ENCODE assay signal across 8 cellular contexts in the genomic region with DNA sequence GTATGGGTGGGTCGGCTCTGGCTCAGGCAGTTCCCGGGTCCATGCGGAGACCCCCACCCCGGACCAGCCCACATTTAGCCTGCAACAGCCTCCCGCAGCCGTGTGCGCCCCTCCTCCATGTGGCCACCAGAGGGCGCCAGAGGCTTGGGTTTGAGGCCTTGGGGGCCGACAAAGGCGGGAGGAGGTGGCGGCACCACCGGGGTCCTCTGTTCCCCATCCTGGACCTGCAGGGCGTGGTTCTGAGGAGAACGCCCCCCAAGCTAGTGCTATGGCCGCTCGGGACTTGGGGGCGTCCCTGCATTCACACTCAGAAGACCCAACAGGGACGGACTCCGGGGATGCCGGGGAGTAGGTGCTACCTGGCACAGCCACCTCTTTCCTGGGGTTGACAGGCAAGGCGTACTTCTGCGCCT. TPM values are rescaled to one million over a fixed set of nuclear protein-coding genes. Genes with fewer than 3 reads are reported as not detected.
DNase-seq lines count a peak whose midpoint lies in the region; ATAC-seq and TF ChIP-seq lines count a peak whose summit lies in the region.

No MANE protein-coding gene starts in this region.

- H3K36me3 ChIP-seq in esophagus squamous epithelium (peaks cover 0 to 41% (median 4%) of the 10 kb centered on the region in 3 donors), thyroid gland (peaks cover 0 to 4% of the 10 kb centered on the region in 2 donors)

- peak; percentile 87 for DNase-seq in 8988T
- peak; percentile 6 for DNase-seq in NOMO-1 treated with DMSO at 0.1 percent for 48 hours (lab: John Stamatoyannopoulos, UW; ENCODE audit: unreplicated experiment)
- DNase-seq in activated T-cell treated with anti-CD3 and anti-CD28 coated beads for 4 hours, result peak; percentile 69
- no peak for DNase-seq in esophagus squamous epithelium (lab: John Stamatoyannopoulos, UW)
- DNase-seq in omental fat pad (ENCODE audit: low spot score), result peak; percentile 55
- DNase-seq in thyroid gland, result peak; percentile 46 to 53

- intact Hi-C loops in esophagus squamous epithelium (cut with DNase I), result loop anchor here (2.0 kb wide), 1 partner anchor 220 kb away; no protein-coding TSS in a partner anchor
- intact Hi-C loops in thyroid gland (cut with DNase I), result loop anchor here (1.0 kb wide), 1 partner anchor 221 kb away; no protein-coding TSS in a partner anchor

- H3K27ac ChIP-seq in esophagus squamous epithelium, result no peak overlapping the region
- H3K27ac ChIP-seq in thyroid gland, result no peak overlapping the region

- H3K9me3 ChIP-seq in esophagus squamous epithelium (no peaks in the 10 kb centered on the region), thyroid gland (no peaks in the 10 kb centered on the region)

- no peak for TF ChIP-seq POLR2A in esophagus squamous epithelium (IDR thresholded peaks at IDR 0.05)
- no peak for TF ChIP-seq POLR2A in thyroid gland (IDR thresholded peaks at IDR 0.05)

- peaks cover 0 to 7% (median 0%) of the 10 kb centered on the region in 3 donors for H3K4me1 ChIP-seq in esophagus squamous epithelium
- no peaks in the 10 kb centered on the region for H3K4me1 ChIP-seq in thyroid gland

- no peak overlapping the region for H3K4me3 ChIP-seq in GM12875 (ENCODE audit: low read depth, low read length)
- H3K4me3 ChIP-seq in esophagus squamous epithelium, result no peak overlapping the region
- H3K4me3 ChIP-seq in thyroid gland (replicated peaks in 1 of 3), result no peak overlapping the region

- no peak for ATAC-seq in omental fat pad (ENCODE audit: low FRiP score)
- no peak for ATAC-seq in GM21737 (IDR thresholded peaks at IDR 0.05; ENCODE audit: unreplicated experiment)

- peaks cover 0 to 4% (median 0%) of the 10 kb centered on the region in 4 donors for H3K27me3 ChIP-seq in esophagus squamous epithelium
- H3K27me3 ChIP-seq in thyroid gland, result no peaks in the 10 kb centered on the region

- peak; percentile 90 for TF ChIP-seq CTCF in GM12875 (IDR thresholded peaks at IDR 0.05; ENCODE audit: borderline replicate concordance, insufficient read depth, low read depth, low read length)
- TF ChIP-seq CTCF in esophagus squamous epithelium (IDR thresholded peaks at IDR 0.05), result peak; percentile 89 to 95 (median 91)
- TF ChIP-seq CTCF in omental fat pad (IDR thresholded peaks at IDR 0.05), result peak in 1 of 3 donors; percentile 74
- peak; percentile 78 to 88 (median 86) for TF ChIP-seq CTCF in thyroid gland (IDR thresholded peaks at IDR 0.05)

- WGBS in esophagus squamous epithelium, 2 donors, result 16% methylated on average over 5 of the region's 22 CpGs; no CpG with 5 or more reads in 1 of the 2 donors
- 28 to 46% methylated on average over 9 to 11 of the region's 22 CpGs for WGBS in thyroid gland, 2 donors

RNA-seq across cellular contexts. Expression of gene ASS1, which starts 16.5 kb away (rescaled TPM):
- 100 to 1,000 TPM in 2 of 4 donors, 10 to 100 TPM in 2; 33.5 to 203 (median 85.2) TPM for total RNA-seq in esophagus squamous epithelium
- total RNA-seq in omental fat pad, result 100 to 1,000 TPM; 250 to 621 (median 378) TPM
- total RNA-seq in thyroid gland, result 100 to 1,000 TPM; 123 to 235 (median 166) TPM
